ENCODE assay signal across 14 cellular contexts in the genomic region with DNA sequence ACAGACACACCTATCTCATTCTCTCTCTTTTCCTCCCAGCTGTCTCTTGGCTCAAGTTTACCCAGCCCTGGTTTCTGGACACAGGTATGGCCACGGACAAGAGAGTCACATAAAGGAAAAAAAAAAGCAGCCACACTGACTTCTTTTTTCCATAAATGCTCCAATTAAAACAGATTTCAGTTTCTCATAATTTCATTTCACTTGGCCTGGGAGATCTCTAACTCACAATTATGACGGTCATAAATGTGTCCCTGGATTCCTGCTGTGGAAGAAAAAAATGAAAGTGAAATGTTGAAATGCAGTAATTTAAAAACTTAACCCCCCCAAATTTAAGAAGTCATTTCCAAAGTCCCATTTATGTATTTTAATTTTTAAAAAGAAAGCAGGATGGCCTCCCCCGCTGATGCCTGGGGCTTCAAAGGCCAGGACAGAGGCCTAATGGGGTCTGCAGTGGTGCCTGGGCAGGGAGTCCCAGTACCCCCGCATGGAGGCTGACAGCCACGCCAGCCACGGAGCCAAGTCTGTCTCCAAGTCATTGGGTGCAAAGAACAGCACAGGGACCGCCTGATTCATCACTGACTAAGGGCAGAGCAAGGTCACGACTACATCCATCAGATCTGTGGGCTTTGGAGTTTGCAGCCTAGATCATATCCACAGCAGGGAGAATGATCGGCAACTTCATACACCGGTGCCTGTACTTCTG.
"Had no signal": no experiment of that assay in that cellular context is flagged by ENCODE, and none has a peak within 500 bp of the region (broad histone marks: within the 10 kb centered on the region; RNA-seq: fewer than 3 reads in every experiment).

No MANE protein-coding gene starts in this region.

- H3K9me3 ChIP-seq: left lung, ovary, thyroid gland had no signal

- H3K27ac Mint-ChIP-seq: activated CD4-positive, alpha-beta T cell treated with anti-CD3 and anti-CD28 coated beads for 36 hours; activated CD8-positive, alpha-beta T cell treated with anti-CD3 and anti-CD28 coated beads for 36 hours; endodermal cell; stimulated activated effector memory CD8-positive, alpha-beta T cell treated with anti-CD3 and anti-CD28 coated beads, Interleukin-12 subunit alpha, Interleukin-12 subunit beta, amount 100 ng/mL, for 72 hours had no signal

- H3K4me1 Mint-ChIP-seq: activated CD4-positive, alpha-beta T cell treated with anti-CD3 and anti-CD28 coated beads for 36 hours; endodermal cell had no signal

- H3K4me3 Mint-ChIP-seq: activated CD4-positive, alpha-beta T cell treated with anti-CD3 and anti-CD28 coated beads for 36 hours; activated CD8-positive, alpha-beta T cell treated with anti-CD3 and anti-CD28 coated beads for 36 hours; endodermal cell; neural crest cell; stimulated activated effector memory CD8-positive, alpha-beta T cell treated with anti-CD3 and anti-CD28 coated beads, Interleukin-12 subunit alpha, Interleukin-12 subunit beta, amount 100 ng/mL, for 72 hours had no signal

- DNase-seq: activated CD4-positive, alpha-beta T cell treated with anti-CD3 and anti-CD28 coated beads for 36 hours; activated CD8-positive, alpha-beta memory T cell treated with anti-CD3 and anti-CD28 coated beads, Interleukin-2, amount 50 U/mL, for 48 hours; activated CD8-positive, alpha-beta T cell treated with anti-CD3 and anti-CD28 coated beads for 36 hours; activated naive CD4-positive, alpha-beta T cell treated with anti-CD3 and anti-CD28 coated beads, Interleukin-2, amount 50 U/mL, for 16 hours; amniotic stem cell; endodermal cell; T1000; thyroid gland; WERI-Rb-1 had no signal

- H3K4me1 ChIP-seq: left lung had no signal

- H3K27me3 Mint-ChIP-seq: activated CD4-positive, alpha-beta T cell treated with anti-CD3 and anti-CD28 coated beads for 36 hours; activated CD8-positive, alpha-beta T cell treated with anti-CD3 and anti-CD28 coated beads for 36 hours had no signal

- H3K4me3 ChIP-seq: left lung, ovary, smooth muscle cell, thyroid gland had no signal

- H3K36me3 ChIP-seq: left lung, ovary, thyroid gland, WERI-Rb-1 had no signal

- H3K27me3 ChIP-seq: left lung, ovary, thyroid gland had no signal

- H3K9me3 Mint-ChIP-seq: activated CD8-positive, alpha-beta T cell treated with anti-CD3 and anti-CD28 coated beads for 36 hours; endodermal cell; neural crest cell; stimulated activated effector memory CD8-positive, alpha-beta T cell treated with anti-CD3 and anti-CD28 coated beads, Interleukin-12 subunit alpha, Interleukin-12 subunit beta, amount 100 ng/mL, for 72 hours had no signal

- H3K36me3 Mint-ChIP-seq: stimulated activated effector memory CD8-positive, alpha-beta T cell treated with anti-CD3 and anti-CD28 coated beads, Interleukin-12 subunit alpha, Interleukin-12 subunit beta, amount 100 ng/mL, for 72 hours had no signal
